8 cellular contexts compared by ENCODE assay signal in the genomic region with DNA sequence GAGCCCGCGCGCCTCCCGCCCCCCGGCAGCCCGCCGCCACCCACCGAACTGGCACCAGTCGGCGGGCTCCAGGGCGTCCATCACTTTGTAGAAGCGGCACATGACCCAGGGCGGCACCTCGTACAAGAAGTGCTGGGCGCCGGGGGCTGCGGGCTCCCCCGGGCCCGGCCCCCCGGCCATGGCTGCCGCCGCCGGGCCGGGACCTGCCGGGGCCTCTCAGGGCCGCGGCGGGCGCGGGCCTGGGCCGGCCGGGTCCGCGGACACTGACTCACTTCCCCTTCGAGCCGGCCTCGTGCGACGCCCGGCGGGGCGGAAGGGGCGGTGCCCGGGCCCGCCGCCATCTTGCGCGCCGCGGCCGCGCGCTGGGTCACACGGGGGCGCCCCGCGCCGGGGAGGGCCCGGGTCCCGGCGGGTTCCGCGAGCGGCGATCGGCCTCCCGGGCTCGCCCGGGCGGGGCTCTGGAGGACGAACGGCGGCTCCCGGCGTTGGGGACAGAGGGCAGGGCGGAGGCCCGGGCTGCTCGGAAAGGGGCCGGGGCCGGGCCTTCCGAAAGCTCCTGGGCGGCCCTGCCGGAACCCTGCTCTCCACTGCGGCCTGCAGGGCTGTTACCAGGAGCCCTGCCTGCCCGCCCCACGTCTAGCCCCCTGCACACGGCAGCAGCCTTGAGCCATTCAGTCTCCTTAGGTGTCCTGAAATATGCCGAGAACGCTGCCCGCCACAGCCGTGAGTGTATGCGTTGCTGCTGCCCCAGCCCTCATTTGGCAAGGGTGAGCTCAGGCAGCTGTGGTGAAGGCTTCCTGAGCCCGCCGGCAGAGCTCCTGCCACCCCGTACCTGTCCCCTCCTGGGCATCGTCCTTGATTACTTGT. TPM values are rescaled to one million over a fixed set of nuclear protein-coding genes. Genes with fewer than 3 reads are reported as not detected.
DNase-seq lines count a peak whose midpoint lies in the region; ATAC-seq, FAIRE-seq and TF ChIP-seq lines count a peak whose summit lies in the region.

IRAK1 (minus strand) TSS at position 270 of the 867 bp plus-strand sequence; CDS start at position 180, 90 bp downstream.

- H3K9me3 ChIP-seq in K562 (replicated peaks; ENCODE audit: control insufficient read depth, insufficient read depth, low read depth, low read length) = no peaks in the 10 kb centered on the region

- TF ChIP-seq POLR2A in K562 (conservative IDR thresholded peaks at IDR 0.05) = peak; percentile 53

- H3K4me3 ChIP-seq in K562 = peak within 1 kb of the TSS; percentile 81
- H3K4me3 ChIP-seq in retinal pigment epithelial cell (ENCODE audit: low read length) = peak within 1 kb of the TSS; percentile 51

- TF ChIP-seq RAD21 in K562 (CRISPR knock-in tag; conservative IDR thresholded peaks at IDR 0.05 in 1 of 2, IDR thresholded peaks at IDR 0.05 in 1 of 2) = peak in 1 of 2 experiments; percentile 30; a peak in 2 of 4 replicates

- TF ChIP-seq EP300 in K562 (IDR thresholded peaks at IDR 0.05; ENCODE audit: low read length) = no peak

- POLR2A ChIA-PET in K562 (lab: Yijun Ruan, JAX) = interaction anchor here (0.6 to 2.1 kb wide), 11 partner anchors 10 to 1083 kb away, joined by 3 to 11 read pairs (median 3); partner anchors contain the start of gene HCFC1

- no TSS peak for BruUV-seq in K562 (replicated peaks; lab: Mats Ljungman, UMichigan)

- no peaks in the 10 kb centered on the region for H3K27me3 ChIP-seq in K562 (ENCODE audit: control insufficient read depth in 2 of 2, insufficient read depth in 2 of 2, low read length in 2 of 2)

- TF ChIP-seq CTCF in K562 (IDR thresholded peaks at IDR 0.05 in 2 of 3, conservative IDR thresholded peaks at IDR 0.05 in 1 of 3; ENCODE audit: insufficient read depth in 2 of 3, low read depth in 1 of 3, low read length in 3 of 3) = no peak
- no peak for TF ChIP-seq CTCF in retinal pigment epithelial cell (conservative IDR thresholded peaks at IDR 0.05; ENCODE audit: low read depth, low read length)

- H4K20me1 ChIP-seq in K562 (replicated peaks; ENCODE audit: control insufficient read depth, insufficient read depth, low read length) = no peaks in the 10 kb centered on the region

- H2AFZ ChIP-seq in K562 (ENCODE audit: low read depth, low read length) = peak within 1 kb of the TSS; percentile 15; the same call in 1 of the 2 replicates

- H3K4me2 ChIP-seq in K562 (ENCODE audit: insufficient read depth, low read length) = peak within 1 kb of the TSS; percentile 92

- in situ Hi-C loops in K562 (cut with MboI) = no loop called here

- WGBS in K562 (ENCODE audit: insufficient coverage, low coverage, missing lambda C conversion rate) = under 1% methylated on average over 22 of the region's 96 CpGs

- H3K36me3 ChIP-seq in K562 (ENCODE audit: control insufficient read depth, insufficient read depth, low read length) = peaks cover 47% of the 10 kb centered on the region

- ATAC-seq in GM21423 (IDR thresholded peaks at IDR 0.05; ENCODE audit: unreplicated experiment) (peak; percentile 64), K562 (peak; percentile 74)

- CTCF ChIA-PET in K562 (lab: Yijun Ruan, JAX; ENCODE audit: low intra/inter-chr PET ratio) = interaction anchor here (0.6 to 1.0 kb wide), 2 partner anchors 45 to 73 kb away, joined by 5 to 6 read pairs; no protein-coding TSS in a partner anchor

- intact Hi-C loops in K562 (cut with micrococcal nuclease) = loop anchor here (2.0 to 5.0 kb wide), 2 partner anchors 49 to 72 kb away; partner anchors contain the start of gene HCFC1

- peaks cover 59% of the 10 kb centered on the region for H3K79me2 ChIP-seq in K562 (ENCODE audit: control insufficient read depth, insufficient read depth, low read length)

- peak; percentile 21 for DNase-seq in DMS53 treated with DMSO at 0.1 percent for 48 hours (lab: John Stamatoyannopoulos, UW; ENCODE audit: unreplicated experiment)
- peak; percentile 70 for DNase-seq in HuH-7 (ENCODE audit: low spot score)
- peak; percentile 23 to 56 (median 37) for DNase-seq in T-helper 2 cell
- peak; percentile 82 to 86 (median 86) for DNase-seq in K562 (ENCODE audit: extremely low read depth in 1 of 4, low spot score in 3 of 4)
- DNase-seq in hepatic stellate cell (ENCODE audit: low spot score) = peak; percentile 75
- no peak for DNase-seq in retinal pigment epithelial cell (ENCODE audit: low read depth)
- no peak for DNase-seq in GF-D8 (lab: John Stamatoyannopoulos, UW)

- peaks cover 21 to 83% of the 10 kb centered on the region in 2 experiments for H3K4me1 ChIP-seq in K562 (replicated peaks in 1 of 2; ENCODE audit: control insufficient read depth in 2 of 2, insufficient read depth in 2 of 2, low read length in 2 of 2)

- peak within 1 kb of the TSS; percentile 95 to 99 for H3K9ac ChIP-seq in K562 (ENCODE audit: insufficient read depth in 1 of 2, low read depth in 2 of 2, low read length in 2 of 2)

- no peak for FAIRE-seq in K562 (lab: Jason Lieb, UNC)

- H3K27ac ChIP-seq in K562 (ENCODE audit: extremely low read depth, low read depth, low read length) = peak within 1 kb of the TSS; percentile 93

- no peaks in the 10 kb centered on the region for H3K9me1 ChIP-seq in K562 (ENCODE audit: control insufficient read depth, insufficient read depth, low read length)

TF ChIP-seq in K562, 482 proteins besides CTCF, POLR2A, EP300 and RAD21 (continues in another document):
- TF ChIP-seq TFAM (CRISPR knock-in tag; conservative IDR thresholded peaks at IDR 0.05) (no peak), MAZ (CRISPR knock-in tag; conservative IDR thresholded peaks at IDR 0.05 in 1 of 2, IDR thresholded peaks at IDR 0.05 in 1 of 2) (0 out of 4 replicates have a peak, but pooled peaks of 1 of the 2 experiments have one; percentile 44), RB1 (IDR thresholded peaks at IDR 0.05; ENCODE audit: low read depth) (peak; percentile 84), CCNT2 (IDR thresholded peaks at IDR 0.05; ENCODE audit: borderline replicate concordance, extremely low read depth, insufficient read length, low read depth, low read length) (peak; percentile 81), ZNF146 (CRISPR knock-in tag; IDR thresholded peaks at IDR 0.05; ENCODE audit: unreplicated experiment) (no peak), ARID2 (IDR thresholded peaks at IDR 0.05) (no peak), SRSF3 (IDR thresholded peaks at IDR 0.05; ENCODE audit: insufficient read depth, low read length) (no peak), JUND (IDR thresholded peaks at IDR 0.05; ENCODE audit: borderline replicate concordance, low read depth, low read length) (0 out of 2 replicates have a peak, but pooled peaks have one; percentile 35), JUND (tag; IDR thresholded peaks at IDR 0.05; ENCODE audit: borderline replicate concordance, low read depth, low read length) (no peak; the same call in 2 of the 3 replicates), KAT2B (IDR thresholded peaks at IDR 0.05; ENCODE audit: low read depth, low read length) (no peak), CGGBP1 (CRISPR knock-in tag; IDR thresholded peaks at IDR 0.05) (no peak), GABPB1 (CRISPR knock-in tag; IDR thresholded peaks at IDR 0.05) (0 out of 2 replicates have a peak, but pooled peaks have one; percentile 21), FOSL1 (tag; conservative IDR thresholded peaks at IDR 0.05) (peak; percentile 86), ZFX (CRISPR knock-in tag; IDR thresholded peaks at IDR 0.05) (peak; percentile 87), ERF (CRISPR knock-in tag; IDR thresholded peaks at IDR 0.05) (0 out of 2 replicates have a peak, but pooled peaks have one; percentile 53)
- TF ChIP-seq, protein P1, sequence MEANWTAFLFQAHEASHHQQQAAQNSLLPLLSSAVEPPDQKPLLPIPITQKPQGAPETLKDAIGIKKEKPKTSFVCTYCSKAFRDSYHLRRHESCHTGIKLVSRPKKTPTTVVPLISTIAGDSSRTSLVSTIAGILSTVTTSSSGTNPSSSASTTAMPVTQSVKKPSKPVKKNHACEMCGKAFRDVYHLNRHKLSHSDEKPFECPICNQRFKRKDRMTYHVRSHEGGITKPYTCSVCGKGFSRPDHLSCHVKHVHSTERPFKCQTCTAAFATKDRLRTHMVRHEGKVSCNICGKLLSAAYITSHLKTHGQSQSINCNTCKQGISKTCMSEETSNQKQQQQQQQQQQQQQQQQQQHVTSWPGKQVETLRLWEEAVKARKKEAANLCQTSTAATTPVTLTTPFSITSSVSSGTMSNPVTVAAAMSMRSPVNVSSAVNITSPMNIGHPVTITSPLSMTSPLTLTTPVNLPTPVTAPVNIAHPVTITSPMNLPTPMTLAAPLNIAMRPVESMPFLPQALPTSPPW (CRISPR knock-in tag; IDR thresholded peaks at IDR 0.05) = peak; percentile 77
- TF ChIP-seq, protein P2, sequence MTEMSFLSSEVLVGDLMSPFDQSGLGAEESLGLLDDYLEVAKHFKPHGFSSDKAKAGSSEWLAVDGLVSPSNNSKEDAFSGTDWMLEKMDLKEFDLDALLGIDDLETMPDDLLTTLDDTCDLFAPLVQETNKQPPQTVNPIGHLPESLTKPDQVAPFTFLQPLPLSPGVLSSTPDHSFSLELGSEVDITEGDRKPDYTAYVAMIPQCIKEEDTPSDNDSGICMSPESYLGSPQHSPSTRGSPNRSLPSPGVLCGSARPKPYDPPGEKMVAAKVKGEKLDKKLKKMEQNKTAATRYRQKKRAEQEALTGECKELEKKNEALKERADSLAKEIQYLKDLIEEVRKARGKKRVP (CRISPR knock-in tag; IDR thresholded peaks at IDR 0.05) = no peak

RNA-seq across cellular contexts. Expression of gene IRAK1, which starts in this region (rescaled TPM):
- total RNA-seq in K562 (2011; cell fraction: chromatin; rRNA removed; ENCODE audit: low replicate concordance) = 92.6 and 283 TPM in 2 replicates
- 241 and 247 TPM in 2 replicates for total RNA-seq in K562 (2011; cell fraction: nucleolus; rRNA removed)
- total RNA-seq in K562 (2011; cell fraction: nucleoplasm; rRNA removed) = 125 and 132 TPM in 2 replicates
- 220 and 274 TPM in 2 replicates for total RNA-seq in K562 (2014; rRNA removed)
- 52.2 and 68.1 TPM in 2 replicates for total RNA-seq in K562 (2014; rRNA removed; fragmentation: Illumina TruSeq; extraction: Trizol)
- 138 and 144 TPM in 2 replicates for total RNA-seq in K562 (2015; rRNA removed; fragmentation: Illumina TruSeq; extraction: Trizol)
- 260 and 261 TPM in 2 replicates for total RNA-seq in K562 (2021)
- polyA plus RNA-seq in K562 (2011; rRNA removed) = 91.6 and 104 TPM in 2 replicates
- 93.8 and 232 TPM in 2 replicates for polyA plus RNA-seq in K562 (2011; cell fraction: cytosol; rRNA removed)
- 88.5 and 119 TPM in 2 replicates for polyA plus RNA-seq in K562 (2011; cell fraction: nucleus; rRNA removed)
- 223 and 331 TPM in 2 replicates for polyA plus RNA-seq in K562 (2012)
- 78.9 and 128 TPM in 2 replicates for polyA plus RNA-seq in K562 (2014; fragmentation: Illumina TruSeq; extraction: Trizol)
- 10 to 100 TPM; 11.6 to 16.1 TPM for polyA plus RNA-seq in K562 (2014; fragmentation: Nextera tagmentation; extraction: Ambion mirVana)
- 177 and 184 TPM in 2 replicates for polyA plus RNA-seq in K562 (2014; rRNA removed)
- 49.2 and 97.3 TPM in 2 replicates for polyA minus RNA-seq in K562 (2011; rRNA and poly(A)+ RNA removed)
- polyA minus RNA-seq in K562 (2011; cell fraction: cytosol; rRNA and poly(A)+ RNA removed) = 145 and 167 TPM in 2 replicates
- 49.9 and 54.3 TPM in 2 replicates for polyA minus RNA-seq in K562 (2011; cell fraction: nucleus; rRNA and poly(A)+ RNA removed)

Comparison
In these comparisons a context has a peak if more than half of its experiments do, and no peak if none do; other contexts are left out.
1. DNase-seq: peak in DMS53 treated with DMSO at 0.1 percent for 48 hours (single experiment), HuH-7 (single experiment), T-helper 2 cell (5 of 5), K562 (4 of 4) and hepatic stellate cell (single experiment); none in retinal pigment epithelial cell (single experiment) and GF-D8 (single experiment).